In the genomic region with DNA sequence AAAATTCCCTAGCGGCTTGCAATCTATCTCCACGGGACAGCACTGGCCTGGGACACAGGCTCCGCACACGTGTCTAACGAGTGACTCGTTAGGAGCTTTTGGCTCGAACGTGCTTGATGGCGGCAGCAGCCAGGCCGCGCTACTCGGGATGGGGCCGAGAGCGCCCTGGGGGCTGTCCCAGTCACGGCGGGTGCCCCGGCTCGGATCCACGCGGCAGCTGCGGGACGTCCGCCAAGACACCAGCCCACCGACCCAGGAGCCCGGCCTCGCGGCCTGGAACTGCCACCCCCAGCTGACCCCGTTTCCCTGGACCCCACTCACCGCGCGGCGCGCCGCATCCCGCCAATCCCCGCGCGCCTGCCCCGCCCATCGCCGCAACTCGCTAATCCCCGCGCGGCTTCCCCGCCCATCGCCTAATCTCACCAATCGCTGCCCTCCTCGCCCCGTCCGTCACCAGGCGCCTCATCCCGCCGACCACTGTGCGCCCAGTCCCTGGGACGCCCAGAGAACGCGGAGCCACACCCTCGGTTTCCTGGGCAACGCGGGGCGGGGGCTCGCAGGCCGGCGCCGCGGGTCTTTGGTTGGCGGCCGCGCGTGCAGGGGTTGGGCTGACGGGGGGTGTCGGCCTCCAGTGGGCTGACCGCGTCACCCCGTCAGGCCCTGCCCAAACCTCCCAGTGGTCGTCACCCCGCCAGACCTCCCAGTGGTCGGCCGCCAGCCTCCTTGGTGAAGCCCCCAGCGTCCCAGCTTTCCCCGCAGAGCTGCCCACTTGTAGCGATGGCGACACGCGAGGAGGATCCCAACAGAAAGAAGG, we compare ENCODE assay signal across 8 cellular contexts. TPM values are rescaled to one million over a fixed set of nuclear protein-coding genes. Genes with fewer than 3 reads are reported as not detected.
DNase-seq lines count a peak whose midpoint lies in the region; ATAC-seq and TF ChIP-seq lines count a peak whose summit lies in the region.

Gene POLD2 (minus strand): TSS at position 359 of the 814 bp plus-strand sequence. CDS start 1,495 bp downstream, outside the sequence.

- POLR2A ChIA-PET in AG04449 (lab: Yijun Ruan, JAX) (interaction anchor here (0.9 to 1.5 kb wide), 8 partner anchors 8 to 57 kb away, joined by 3 to 8 read pairs (median 4); partner anchors contain the start of genes AEBP1 and PGAM2), WTC11 (lab: Charles Lee) (interaction anchor here (0.7 to 1.2 kb wide), 5 partner anchors 9 to 80 kb away, joined by 3 to 4 read pairs (median 3); partner anchors contain the start of gene AEBP1)

- H3K27ac Mint-ChIP-seq in WTC11 = peak within 1 kb of the TSS; percentile 68; the same call in 1 of the 2 replicates

- TF ChIP-seq CTCF in AG04449 (IDR thresholded peaks at IDR 0.05; ENCODE audit: insufficient read depth, low read length, missing control alignments) (no peak), WTC11 (IDR thresholded peaks at IDR 0.05) (no peak), cardiac fibroblast (IDR thresholded peaks at IDR 0.05; ENCODE audit: low read depth, low read length) (no peak)

- H3K4me1 Mint-ChIP-seq in WTC11 = peaks cover 10% of the 10 kb centered on the region

- H3K4me3 Mint-ChIP-seq in WTC11 = peak within 1 kb of the TSS; percentile 92

- CTCF ChIA-PET in AG04449 (lab: Yijun Ruan, JAX) (interaction anchor here (1.1 to 3.0 kb wide), 8 partner anchors 11 to 82 kb away, joined by 3 to 14 read pairs (median 4); no protein-coding TSS in a partner anchor), WTC11 (lab: Charles Lee) (interaction anchor here (0.6 to 2.6 kb wide), 22 partner anchors 8 to 117 kb away, joined by 3 to 17 read pairs (median 4); partner anchors contain the start of genes DBNL and YKT6)

- H3K36me3 Mint-ChIP-seq in WTC11 = peaks cover 29% of the 10 kb centered on the region

- ATAC-seq in GM18873 (IDR thresholded peaks at IDR 0.05; ENCODE audit: low FRiP score, unreplicated experiment) (peak; percentile 91), HG03139 (IDR thresholded peaks at IDR 0.05; ENCODE audit: unreplicated experiment) (peak; percentile 98), WTC11 (peak; percentile 99)

- peaks cover 10% of the 10 kb centered on the region; the same call in 1 of the 2 replicates for H3K9me3 Mint-ChIP-seq in WTC11

- DNase-seq in AG04449 (ENCODE audit: low read depth, low spot score) = peak; percentile 56
- DNase-seq in NCI-H2227 (lab: John Stamatoyannopoulos, UW; ENCODE audit: unreplicated experiment) = peak; percentile 98
- peak; percentile 98 for DNase-seq in WTC11 (ENCODE audit: low spot score)
- DNase-seq in cardiac fibroblast (ENCODE audit: low read depth in 2 of 2) = peak; percentile 95 to 97
- DNase-seq in iPS-NIHi7 (ENCODE audit: extremely low spot score) = peak; percentile 100
- DNase-seq in smooth muscle cell of the brain vasculature (ENCODE audit: low read depth, low spot score) = peak; percentile 88

- H3K4me3 ChIP-seq in AG04449 (ENCODE audit: low read depth, low read length) = peak within 1 kb of the TSS; percentile 80
- H3K4me3 ChIP-seq in cardiac fibroblast (replicated peaks in 1 of 2; ENCODE audit: low read depth in 2 of 2, low read length in 2 of 2) = peak within 1 kb of the TSS; percentile 63 to 79

- peaks cover 35% of the 10 kb centered on the region for H3K27me3 Mint-ChIP-seq in WTC11 (ENCODE audit: low read depth)

TF ChIP-seq in WTC11, 78 proteins besides CTCF, POLR2A, EP300 and RAD21 (continues in another document):
- TF ChIP-seq NFYB (CRISPR knock-in tag; conservative IDR thresholded peaks at IDR 0.05; ENCODE audit: low read depth) (peak; percentile 84), ZNF416 (CRISPR knock-in tag; IDR thresholded peaks at IDR 0.05) (0 out of 2 replicates have a peak, but pooled peaks have one; percentile 20), E2F4 (CRISPR knock-in tag; IDR thresholded peaks at IDR 0.05; ENCODE audit: borderline replicate concordance, low read depth) (0 out of 2 replicates have a peak, but pooled peaks have one; percentile 26), E2F1 (CRISPR knock-in tag; IDR thresholded peaks at IDR 0.05) (no peak), CREM (CRISPR knock-in tag; IDR thresholded peaks at IDR 0.05) (0 out of 2 replicates have a peak, but pooled peaks have one; percentile 34), SMAD4 (CRISPR knock-in tag; IDR thresholded peaks at IDR 0.05) (no peak), SMAD3 (CRISPR knock-in tag; IDR thresholded peaks at IDR 0.05; ENCODE audit: borderline replicate concordance) (peak; percentile 83), RELA (CRISPR knock-in tag; IDR thresholded peaks at IDR 0.05; ENCODE audit: borderline replicate concordance) (peak; percentile 73; the same call in 1 of the 2 replicates), OVOL2 (CRISPR knock-in tag; IDR thresholded peaks at IDR 0.05; ENCODE audit: borderline replicate concordance) (no peak), SP1 (CRISPR knock-in tag; conservative IDR thresholded peaks at IDR 0.05) (peak; percentile 97)
- TF ChIP-seq, protein P1, sequence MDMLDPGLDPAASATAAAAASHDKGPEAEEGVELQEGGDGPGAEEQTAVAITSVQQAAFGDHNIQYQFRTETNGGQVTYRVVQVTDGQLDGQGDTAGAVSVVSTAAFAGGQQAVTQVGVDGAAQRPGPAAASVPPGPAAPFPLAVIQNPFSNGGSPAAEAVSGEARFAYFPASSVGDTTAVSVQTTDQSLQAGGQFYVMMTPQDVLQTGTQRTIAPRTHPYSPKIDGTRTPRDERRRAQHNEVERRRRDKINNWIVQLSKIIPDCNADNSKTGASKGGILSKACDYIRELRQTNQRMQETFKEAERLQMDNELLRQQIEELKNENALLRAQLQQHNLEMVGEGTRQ (CRISPR knock-in tag; IDR thresholded peaks at IDR 0.05) = peak; percentile 33; the same call in 1 of the 2 replicates
- TF ChIP-seq, protein P2, sequence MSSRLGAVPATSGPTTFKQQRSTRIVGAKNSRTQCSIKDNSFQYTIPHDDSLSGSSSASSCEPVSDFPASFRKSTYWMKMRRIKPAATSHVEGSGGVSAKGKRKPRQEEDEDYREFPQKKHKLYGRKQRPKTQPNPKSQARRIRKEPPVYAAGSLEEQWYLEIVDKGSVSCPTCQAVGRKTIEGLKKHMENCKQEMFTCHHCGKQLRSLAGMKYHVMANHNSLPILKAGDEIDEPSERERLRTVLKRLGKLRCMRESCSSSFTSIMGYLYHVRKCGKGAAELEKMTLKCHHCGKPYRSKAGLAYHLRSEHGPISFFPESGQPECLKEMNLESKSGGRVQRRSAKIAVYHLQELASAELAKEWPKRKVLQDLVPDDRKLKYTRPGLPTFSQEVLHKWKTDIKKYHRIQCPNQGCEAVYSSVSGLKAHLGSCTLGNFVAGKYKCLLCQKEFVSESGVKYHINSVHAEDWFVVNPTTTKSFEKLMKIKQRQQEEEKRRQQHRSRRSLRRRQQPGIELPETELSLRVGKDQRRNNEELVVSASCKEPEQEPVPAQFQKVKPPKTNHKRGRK (CRISPR knock-in tag; IDR thresholded peaks at IDR 0.05; ENCODE audit: borderline replicate concordance) = no peak
- TF ChIP-seq, protein P3, sequence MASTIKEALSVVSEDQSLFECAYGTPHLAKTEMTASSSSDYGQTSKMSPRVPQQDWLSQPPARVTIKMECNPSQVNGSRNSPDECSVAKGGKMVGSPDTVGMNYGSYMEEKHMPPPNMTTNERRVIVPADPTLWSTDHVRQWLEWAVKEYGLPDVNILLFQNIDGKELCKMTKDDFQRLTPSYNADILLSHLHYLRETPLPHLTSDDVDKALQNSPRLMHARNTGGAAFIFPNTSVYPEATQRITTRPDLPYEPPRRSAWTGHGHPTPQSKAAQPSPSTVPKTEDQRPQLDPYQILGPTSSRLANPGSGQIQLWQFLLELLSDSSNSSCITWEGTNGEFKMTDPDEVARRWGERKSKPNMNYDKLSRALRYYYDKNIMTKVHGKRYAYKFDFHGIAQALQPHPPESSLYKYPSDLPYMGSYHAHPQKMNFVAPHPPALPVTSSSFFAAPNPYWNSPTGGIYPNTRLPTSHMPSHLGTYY (CRISPR knock-in tag; IDR thresholded peaks at IDR 0.05) = no peak
- TF ChIP-seq, protein P4, sequence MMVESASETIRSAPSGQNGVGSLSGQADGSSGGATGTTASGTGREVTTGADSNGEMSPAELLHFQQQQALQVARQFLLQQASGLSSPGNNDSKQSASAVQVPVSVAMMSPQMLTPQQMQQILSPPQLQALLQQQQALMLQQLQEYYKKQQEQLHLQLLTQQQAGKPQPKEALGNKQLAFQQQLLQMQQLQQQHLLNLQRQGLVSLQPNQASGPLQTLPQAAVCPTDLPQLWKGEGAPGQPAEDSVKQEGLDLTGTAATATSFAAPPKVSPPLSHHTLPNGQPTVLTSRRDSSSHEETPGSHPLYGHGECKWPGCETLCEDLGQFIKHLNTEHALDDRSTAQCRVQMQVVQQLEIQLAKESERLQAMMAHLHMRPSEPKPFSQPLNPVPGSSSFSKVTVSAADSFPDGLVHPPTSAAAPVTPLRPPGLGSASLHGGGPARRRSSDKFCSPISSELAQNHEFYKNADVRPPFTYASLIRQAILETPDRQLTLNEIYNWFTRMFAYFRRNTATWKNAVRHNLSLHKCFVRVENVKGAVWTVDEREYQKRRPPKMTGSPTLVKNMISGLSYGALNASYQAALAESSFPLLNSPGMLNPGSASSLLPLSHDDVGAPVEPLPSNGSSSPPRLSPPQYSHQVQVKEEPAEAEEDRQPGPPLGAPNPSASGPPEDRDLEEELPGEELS (CRISPR knock-in tag; IDR thresholded peaks at IDR 0.05) = peak; percentile 33; the same call in 1 of the 2 replicates
- TF ChIP-seq, protein P5, sequence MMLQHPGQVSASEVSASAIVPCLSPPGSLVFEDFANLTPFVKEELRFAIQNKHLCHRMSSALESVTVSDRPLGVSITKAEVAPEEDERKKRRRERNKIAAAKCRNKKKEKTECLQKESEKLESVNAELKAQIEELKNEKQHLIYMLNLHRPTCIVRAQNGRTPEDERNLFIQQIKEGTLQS (CRISPR knock-in tag; conservative IDR thresholded peaks at IDR 0.05) = no peak

RNA-seq across cellular contexts. Expression of gene POLD2, which starts in this region (rescaled TPM):
- 140 to 154 TPM (median 146 TPM) in 3 replicates for total RNA-seq in WTC11 (2021)

Comparison
In these comparisons a context has a peak if more than half of its experiments do, and no peak if none do; other contexts are left out.
1. Peak in every context shown above with its lines: DNase-seq, ATAC-seq and H3K4me3 ChIP-seq.